Comparison of ENCODE assay signal across 27 cellular contexts in genomic region chr4:76554630-76555029, GRCh38.
"Had no signal": no experiment of that assay in that cellular context is flagged by ENCODE, and none has a peak within 500 bp of the region (broad histone marks: within the 10 kb centered on the region; RNA-seq: fewer than 3 reads in every experiment).

No MANE protein-coding gene starts in this region.

- ATAC-seq: left colon; left lung; lower lobe of right lung; natural killer cell treated with Interleukin-12 subunit alpha and Interleukin-12 subunit beta and Interleukin-15 and Interleukin-18, amount 100 ng/mL, for 72 hours; pancreas; sciatic nerve; stimulated activated memory B cell treated with anti-CD40 and anti-IgM and Interleukin-4, amounts not matched to agents 10 μg/mL and 1 μg/mL and 100 μg/mL, for 72 hours; stimulated activated naive CD8-positive, alpha-beta T cell treated with anti-CD3 and anti-CD28 coated beads, Interleukin-15, amount 100 ng/mL, for 72 hours had no signal

- H3K4me2 ChIP-seq: hepatocyte had no signal

- DNase-seq: kidney; left colon; left lung; lower lobe of right lung; mammary epithelial cell; mesenchymal stem cell; naive B cell; nucleus accumbens; pancreas; retina; right cardiac atrium; small intestine; spleen; stimulated activated CD4-positive, alpha-beta T cell treated with anti-CD3 and anti-CD28 coated beads, Interleukin-1b, Interleukin-23, amount 100 ng/mL, for 48 hours; stimulated activated CD4-positive, alpha-beta T cell treated with anti-CD3 and anti-CD28 coated beads, Interleukin-2, amount 100 ng/mL, for 48 hours; stimulated activated CD4-positive, alpha-beta T cell treated with anti-CD3 and anti-CD28 coated beads, Interleukin-4, amount 100 ng/mL, for 4 hours; stimulated activated CD8-positive, alpha-beta memory T cell treated with anti-CD3 and anti-CD28 coated beads, Interleukin-4, amount 100 ng/mL, for 48 hours; stimulated activated naive CD4-positive, alpha-beta T cell treated with Interleukin-2 at 50 U/mL for 16 hours; stimulated activated naive CD8-positive, alpha-beta T cell treated with anti-CD3 and anti-CD28 coated beads, Interleukin-15, amount 100 ng/mL, for 72 hours; substantia nigra; uterus had no signal

- H3K4me1 ChIP-seq: left lung, lower lobe of right lung, pancreas, prostate gland, spleen, uterus had no signal

- H3K36me3 ChIP-seq: left lung, lower lobe of right lung, pancreas, prostate gland, spleen, tibial nerve, uterus had no signal

- H2AFZ ChIP-seq: hepatocyte had no signal

- H3K27me3 ChIP-seq: hepatocyte, left lung, pancreas, tibial nerve, uterus had no signal

- H3K9me3 ChIP-seq: left lung, lower lobe of right lung, pancreas, prostate gland, spleen, tibial nerve, uterus had no signal

- H3K27ac ChIP-seq: hepatocyte, left lung, lower lobe of right lung, pancreas, prostate gland, spleen, tibial nerve, uterus had no signal

- H3K79me2 ChIP-seq: hepatocyte had no signal

- H3K4me3 ChIP-seq: hepatocyte, left lung, lower lobe of right lung, pancreas, prostate gland, spleen, tibial nerve, uterus had no signal
